Comparison of ENCODE assay signal across 17 cellular contexts in the genomic region with DNA sequence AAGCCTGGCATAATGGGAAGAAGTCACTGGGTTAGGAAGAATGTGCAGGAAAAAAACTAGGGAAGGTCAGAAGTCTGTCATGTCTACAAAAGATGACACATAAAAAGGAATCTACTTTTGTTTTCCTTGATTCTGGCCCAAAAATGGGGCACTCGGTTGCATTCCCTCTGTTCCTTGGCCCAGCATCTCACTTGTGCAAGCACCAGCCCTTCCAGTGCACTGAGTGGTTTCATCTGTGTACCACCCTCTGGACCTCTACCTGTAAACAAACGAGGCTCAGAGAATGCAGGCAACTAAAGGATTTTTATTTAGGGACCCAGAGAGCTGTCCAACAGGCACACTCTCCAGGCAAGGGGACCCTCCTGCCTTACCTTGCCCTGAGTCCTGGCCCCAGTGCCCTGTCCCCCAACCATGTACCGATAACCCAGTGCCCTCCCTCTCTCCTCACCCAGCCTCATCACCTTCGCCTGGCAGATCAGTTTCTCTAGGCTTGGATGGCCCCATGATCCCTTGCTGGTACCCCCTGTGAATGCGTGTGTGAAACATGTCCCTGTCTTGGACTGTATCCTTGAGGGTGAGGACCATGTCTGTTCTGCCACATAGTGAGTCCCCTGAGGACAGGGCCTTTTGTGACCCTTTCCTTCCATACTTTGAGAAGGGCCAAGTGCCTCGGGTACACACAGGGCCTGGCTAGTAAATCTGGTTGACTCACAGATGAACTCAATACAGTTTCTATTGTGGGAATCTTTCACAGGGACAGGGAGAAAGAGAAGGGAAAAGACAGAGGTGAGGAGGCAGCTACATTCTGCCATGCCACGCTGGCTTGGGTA. TPM values are rescaled to one million over a fixed set of nuclear protein-coding genes. Genes with fewer than 3 reads are reported as not detected.
DNase-seq lines count a peak whose midpoint lies in the region; ATAC-seq and TF ChIP-seq lines count a peak whose summit lies in the region.
"Had no signal": no experiment of that assay in that cellular context is flagged by ENCODE, and none has a peak within 500 bp of the region (broad histone marks: within the 10 kb centered on the region; RNA-seq: fewer than 3 reads in every experiment).

No MANE protein-coding gene starts in this region.

- no peak overlapping the region for H3K27ac ChIP-seq in CD4-positive, CD25-positive, alpha-beta regulatory T cell (ENCODE audit: insufficient read depth, low read length, poor library complexity, severe bottlenecking)
- H3K27ac ChIP-seq in coronary artery: peak overlapping the region; percentile 59 to 83
- H3K27ac ChIP-seq in osteoblast (ENCODE audit: low read depth, low read length): peak overlapping the region; percentile 42
- no peak overlapping the region for H3K27ac ChIP-seq in substantia nigra (ENCODE audit: low read depth, low read length, poor library complexity, severe bottlenecking)
- H3K27ac ChIP-seq in neuronal stem cell (replicated peaks; ENCODE audit: low read length): no peak overlapping the region
- H3K27ac ChIP-seq: ovary, transverse colon had no signal

- no peak overlapping the region for H2BK120ac ChIP-seq in neuronal stem cell (ENCODE audit: low read depth, low read length)

- H3K79me2 ChIP-seq in osteoblast (ENCODE audit: insufficient read depth, low read length): no peaks in the 10 kb centered on the region

- H2AFZ ChIP-seq in osteoblast (ENCODE audit: low read length) (no peak overlapping the region), neuronal stem cell (ENCODE audit: low read length) (no peak overlapping the region)

- H3K4me3 ChIP-seq in CD4-positive, CD25-positive, alpha-beta regulatory T cell (ENCODE audit: low read depth, low read length): no peak overlapping the region
- H3K4me3 ChIP-seq in coronary artery (no peak overlapping the region), osteoblast (ENCODE audit: insufficient read depth, low read length) (no peak overlapping the region), neuronal stem cell (ENCODE audit: low read length in 2 of 2) (no peak overlapping the region)
- H3K4me3 ChIP-seq: ovary, transverse colon had no signal

- H3K79me1 ChIP-seq in neuronal stem cell (ENCODE audit: low read depth, low read length): no peaks in the 10 kb centered on the region

- H3K9me3 Mint-ChIP-seq in CD4-positive, CD25-positive, alpha-beta regulatory T cell: no peaks in the 10 kb centered on the region
- H3K9me3 Mint-ChIP-seq: activated naive CD8-positive, alpha-beta T cell treated with anti-CD3 and anti-CD28 coated beads, Interleukin-2, amount 10 ng/mL, durations not matched to agents 7 days and 5 days; CD4-positive, alpha-beta memory T cell had no signal

- H3K36me3 Mint-ChIP-seq in CD4-positive, CD25-positive, alpha-beta regulatory T cell: peaks cover 10% of the 10 kb centered on the region

- no peak overlapping the region for H2AK5ac ChIP-seq in neuronal stem cell (ENCODE audit: low read depth, low read length)

- peaks cover 0 to 6% (median 3%) of the 10 kb centered on the region in 4 donors for H3K4me1 Mint-ChIP-seq in CD4-positive, CD25-positive, alpha-beta regulatory T cell

- no peak for DNase-seq in CD4-positive, CD25-positive, alpha-beta regulatory T cell
- DNase-seq in LHCN-M2 (ENCODE audit: low read depth): peak; percentile 49
- DNase-seq in coronary artery (ENCODE audit: low spot score): no peak
- DNase-seq in osteoblast (ENCODE audit: insufficient read length, low spot score, missing footprints): peak; percentile 92
- DNase-seq in substantia nigra (lab: John Stamatoyannopoulos, UW): no peak
- no peak for DNase-seq in RKO (ENCODE audit: low spot score)
- DNase-seq in neuronal stem cell (ENCODE audit: low spot score): no peak
- no peak for DNase-seq in stimulated activated CD8-positive, alpha-beta memory T cell treated with anti-CD3 and anti-CD28 coated beads, Interleukin-4, amount 100 ng/mL, for 48 hours
- DNase-seq: activated CD8-positive, alpha-beta memory T cell treated with anti-CD3 and anti-CD28 coated beads, Interleukin-2, amount 50 U/mL, for 48 hours; activated naive CD8-positive, alpha-beta T cell treated with anti-CD3 and anti-CD28 coated beads, Interleukin-2, amount 10 ng/mL, durations not matched to agents 7 days and 5 days; CD4-positive, alpha-beta memory T cell; cortex of kidney; NCI-H1436; NCI-H2227 treated with DMSO at 0.1 percent for 48 hours; ovary; stimulated activated CD4-positive, alpha-beta T cell treated with anti-CD3 and anti-CD28 coated beads, Interleukin-12 subunit alpha, Interleukin-12 subunit beta, amount 100 ng/mL, for 4 hours; transverse colon had no signal

- no CpG with 5 or more reads among the region's 7 CpGs for WGBS in neuronal stem cell (ENCODE audit: extremely low coverage in 2 of 2, insufficient read length in 2 of 2, insufficient replicate concordance in 1 of 2), 2 donors

- no peaks in the 10 kb centered on the region for H3K9me3 ChIP-seq in CD4-positive, CD25-positive, alpha-beta regulatory T cell (ENCODE audit: control insufficient read depth in 2 of 2, low read length in 2 of 2)
- no peaks in the 10 kb centered on the region for H3K9me3 ChIP-seq in osteoblast (ENCODE audit: low read depth, low read length)
- no peaks in the 10 kb centered on the region for H3K9me3 ChIP-seq in neuronal stem cell (replicated peaks in 1 of 2; ENCODE audit: control insufficient read depth in 2 of 2, insufficient read depth in 1 of 2, low read depth in 1 of 2, low read length in 2 of 2)
- H3K9me3 ChIP-seq: ovary, transverse colon had no signal

- no peak overlapping the region for H3K4ac ChIP-seq in neuronal stem cell (ENCODE audit: low read length)

- no peak overlapping the region for H4K8ac ChIP-seq in neuronal stem cell (ENCODE audit: low read depth, low read length)

- H3K23ac ChIP-seq in neuronal stem cell (ENCODE audit: low read depth, low read length, poor library complexity): no peak overlapping the region

- H3K4me1 ChIP-seq in CD4-positive, CD25-positive, alpha-beta regulatory T cell (ENCODE audit: control insufficient read depth, insufficient read depth, low read length, poor library complexity, severe bottlenecking): no peaks in the 10 kb centered on the region
- peaks cover 20% of the 10 kb centered on the region for H3K4me1 ChIP-seq in osteoblast (ENCODE audit: insufficient read depth, low read length)
- no peaks in the 10 kb centered on the region for H3K4me1 ChIP-seq in neuronal stem cell (ENCODE audit: control insufficient read depth in 2 of 2, insufficient read depth in 1 of 2, low read depth in 1 of 2, low read length in 2 of 2)
- H3K4me1 ChIP-seq: transverse colon had no signal

- no peak overlapping the region for H3K9ac ChIP-seq in neuronal stem cell (ENCODE audit: low read depth, low read length, poor library complexity)

- peak overlapping the region; percentile 37 for H3K4me2 ChIP-seq in osteoblast (ENCODE audit: insufficient read depth, low read length)
- H3K4me2 ChIP-seq in neuronal stem cell (ENCODE audit: insufficient read depth, low read length, poor library complexity, severe bottlenecking): no peak overlapping the region

- no peak overlapping the region for H2BK15ac ChIP-seq in neuronal stem cell (ENCODE audit: low read length)

- no peaks in the 10 kb centered on the region for H4K20me1 ChIP-seq in osteoblast (ENCODE audit: insufficient read depth, low read length)

- H4K91ac ChIP-seq in neuronal stem cell (ENCODE audit: low read depth, low read length, poor library complexity): no peak overlapping the region

- H3K27me3 Mint-ChIP-seq in CD4-positive, CD25-positive, alpha-beta regulatory T cell: peaks cover 4% of the 10 kb centered on the region
- H3K27me3 Mint-ChIP-seq: activated naive CD8-positive, alpha-beta T cell treated with anti-CD3 and anti-CD28 coated beads, Interleukin-2, amount 10 ng/mL, durations not matched to agents 7 days and 5 days; CD4-positive, alpha-beta memory T cell had no signal

- no peak overlapping the region for H3K4me3 Mint-ChIP-seq in CD4-positive, CD25-positive, alpha-beta regulatory T cell
- H3K4me3 Mint-ChIP-seq: activated naive CD8-positive, alpha-beta T cell treated with anti-CD3 and anti-CD28 coated beads, Interleukin-2, amount 10 ng/mL, durations not matched to agents 7 days and 5 days; CD4-positive, alpha-beta memory T cell had no signal

- no peak for ATAC-seq in CD4-positive, CD25-positive, alpha-beta regulatory T cell (ENCODE audit: low read depth in 2 of 2)

- no peak for TF ChIP-seq CTCF in coronary artery (IDR thresholded peaks at IDR 0.05)
- TF ChIP-seq CTCF in osteoblast (IDR thresholded peaks at IDR 0.05; ENCODE audit: extremely low read depth, low read depth, low read length): no peak

- H2BK5ac ChIP-seq in neuronal stem cell (ENCODE audit: low read length): no peak overlapping the region

- no peak overlapping the region for H3K18ac ChIP-seq in neuronal stem cell (ENCODE audit: low read length)

- no peaks in the 10 kb centered on the region for H3K27me3 ChIP-seq in CD4-positive, CD25-positive, alpha-beta regulatory T cell (ENCODE audit: control insufficient read depth, insufficient read depth, low read length)
- H3K27me3 ChIP-seq in osteoblast (ENCODE audit: insufficient read depth, low read length) (no peaks in the 10 kb centered on the region), neuronal stem cell (ENCODE audit: control insufficient read depth in 3 of 3, insufficient read depth in 3 of 3, low read depth in 1 of 3, low read length in 3 of 3) (no peaks in the 10 kb centered on the region)
- H3K27me3 ChIP-seq: ovary, transverse colon had no signal

- no peak overlapping the region for H3K14ac ChIP-seq in neuronal stem cell (ENCODE audit: low read length)

- peak overlapping the region in 2 of 3 donors; percentile 32 to 33 for H3K27ac Mint-ChIP-seq in CD4-positive, CD25-positive, alpha-beta regulatory T cell
- H3K27ac Mint-ChIP-seq: activated naive CD8-positive, alpha-beta T cell treated with anti-CD3 and anti-CD28 coated beads, Interleukin-2, amount 10 ng/mL, durations not matched to agents 7 days and 5 days had no signal

- H2BK12ac ChIP-seq in neuronal stem cell (ENCODE audit: low read length): no peak overlapping the region

- H3K36me3 ChIP-seq in CD4-positive, CD25-positive, alpha-beta regulatory T cell (ENCODE audit: control insufficient read depth, insufficient read depth, low read length): peaks cover 7% of the 10 kb centered on the region
- H3K36me3 ChIP-seq in osteoblast (ENCODE audit: insufficient read depth, low read length): peaks cover 3% of the 10 kb centered on the region
- no peaks in the 10 kb centered on the region for H3K36me3 ChIP-seq in neuronal stem cell (replicated peaks in 1 of 2; ENCODE audit: control insufficient read depth in 2 of 2, insufficient read depth in 2 of 2, low read length in 2 of 2)
- H3K36me3 ChIP-seq: ovary had no signal

RNA-seq across cellular contexts. Expression of gene NXPH3, which starts 13.3 kb away (rescaled TPM):
- total RNA-seq in CD4-positive, CD25-positive, alpha-beta regulatory T cell: not detected
- not detected for polyA plus RNA-seq in CD4-positive, CD25-positive, alpha-beta regulatory T cell
- total RNA-seq in LHCN-M2 (2014; rRNA removed) (0.06 and 0.19 TPM in 2 replicates), osteoblast (1.8 and 3.3 TPM in 2 replicates)
- polyA plus RNA-seq in LHCN-M2 (2012): 0.17 TPM
- 2.9 TPM for polyA plus RNA-seq in neuronal stem cell (2013, experiment 1 of 2)
- 2.8 TPM for polyA plus RNA-seq in neuronal stem cell (2013, experiment 2 of 2)
- total RNA-seq: CD4-positive, alpha-beta memory T cell had no signal
- polyA plus RNA-seq: CD4-positive, alpha-beta memory T cell had no signal

Comparison
In these comparisons a context has a peak if more than half of its experiments do, and no peak if none do; other contexts are left out.
1. DNase-seq: peak in LHCN-M2 (single experiment) and osteoblast (single experiment); none in CD4-positive, CD25-positive, alpha-beta regulatory T cell (0 of 3), coronary artery (single experiment), substantia nigra (0 of 49), RKO (single experiment), neuronal stem cell (single experiment) and stimulated activated CD8-positive, alpha-beta memory T cell treated with anti-CD3 and anti-CD28 coated beads, Interleukin-4, amount 100 ng/mL, for 48 hours (single experiment).
2. H3K27ac ChIP-seq: peak in coronary artery (2 of 2) and osteoblast (single experiment); none in CD4-positive, CD25-positive, alpha-beta regulatory T cell (single experiment), substantia nigra (single experiment) and neuronal stem cell (single experiment).